15 cellular contexts compared by ENCODE assay signal in the genomic region with DNA sequence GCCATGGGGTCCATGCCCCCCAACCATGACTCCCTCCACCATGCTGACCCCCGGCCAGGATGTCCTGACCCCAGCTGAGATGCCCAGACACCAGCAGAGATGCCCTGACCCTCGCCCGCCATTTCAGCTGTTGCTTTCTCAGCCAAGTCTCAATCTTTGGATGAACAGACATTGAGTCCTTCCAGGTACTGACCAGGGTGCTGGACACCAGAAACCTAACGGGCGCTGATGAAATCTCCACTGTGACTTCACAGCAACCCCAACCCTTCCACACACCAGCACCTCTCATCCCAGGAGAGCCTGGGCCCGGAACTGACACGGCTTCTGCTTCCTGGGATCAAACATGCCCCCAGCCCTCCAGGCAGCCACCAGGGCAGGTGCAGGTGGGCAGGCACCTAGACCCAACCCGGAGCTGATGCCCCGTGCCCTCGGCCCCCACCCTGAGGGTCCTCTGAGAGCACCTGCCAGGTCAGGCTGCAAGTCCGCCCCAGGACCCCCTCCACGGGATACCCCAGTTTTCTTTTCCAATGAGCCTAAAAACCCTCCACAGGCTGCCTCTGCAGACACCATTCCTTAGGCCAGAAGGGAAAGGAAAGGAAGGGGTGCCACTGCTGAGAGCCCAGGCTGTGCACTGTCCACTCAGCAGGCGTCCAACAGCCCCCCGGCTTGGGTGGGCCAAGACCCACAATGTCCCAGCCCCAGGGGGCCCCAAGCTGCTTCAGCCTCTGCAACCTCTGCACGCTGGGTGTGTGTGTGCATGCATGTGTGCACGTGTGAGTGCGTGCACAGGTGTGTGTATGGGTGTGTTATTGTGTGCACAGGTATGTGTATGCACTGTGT.
"Had no signal": no experiment of that assay in that cellular context is flagged by ENCODE, and none has a peak within 500 bp of the region (broad histone marks: within the 10 kb centered on the region; RNA-seq: fewer than 3 reads in every experiment).

No MANE protein-coding gene starts in this region.

- H3K27ac Mint-ChIP-seq: activated CD4-positive, alpha-beta memory T cell treated with anti-CD3 and anti-CD28 coated beads for 36 hours; activated naive CD4-positive, alpha-beta T cell treated with anti-CD3 and anti-CD28 coated beads, Interleukin-2, amount 10 ng/mL, durations not matched to agents 7 days and 5 days; dendritic cell treated with granulocyte-macrophage colony-stimulating factor and Interleukin-4, amounts not matched to agents 40 ng/mL and 50 ng/mL, for 4 days; memory B cell; T-helper 17 cell had no signal

- H3K27ac ChIP-seq: esophagus squamous epithelium, ovary, WERI-Rb-1 had no signal

- ATAC-seq: activated T-cell treated with anti-CD3 and anti-CD28 coated beads, Interleukin-2, amount 50 U/mL, for 4 hours; sciatic nerve; T-helper 17 cell had no signal

- H3K4me3 Mint-ChIP-seq: activated CD4-positive, alpha-beta memory T cell treated with anti-CD3 and anti-CD28 coated beads for 36 hours; activated naive CD4-positive, alpha-beta T cell treated with anti-CD3 and anti-CD28 coated beads, Interleukin-2, amount 10 ng/mL, durations not matched to agents 7 days and 5 days; activated T-cell treated with anti-CD3 and anti-CD28 coated beads, Interleukin-2, amount 50 U/mL, for 4 hours; dendritic cell treated with granulocyte-macrophage colony-stimulating factor and Interleukin-4, amounts not matched to agents 40 ng/mL and 50 ng/mL, for 4 days; memory B cell; T-helper 17 cell had no signal

- H3K9me3 ChIP-seq: esophagus squamous epithelium, ovary, tibial artery had no signal

- H3K9me3 Mint-ChIP-seq: activated CD4-positive, alpha-beta memory T cell treated with anti-CD3 and anti-CD28 coated beads for 36 hours; activated naive CD4-positive, alpha-beta T cell treated with anti-CD3 and anti-CD28 coated beads, Interleukin-2, amount 10 ng/mL, durations not matched to agents 7 days and 5 days; activated T-cell treated with anti-CD3 and anti-CD28 coated beads, Interleukin-2, amount 50 U/mL, for 4 hours; dendritic cell treated with granulocyte-macrophage colony-stimulating factor and Interleukin-4, amounts not matched to agents 40 ng/mL and 50 ng/mL, for 4 days; memory B cell had no signal

- H3K36me3 Mint-ChIP-seq: activated CD4-positive, alpha-beta memory T cell treated with anti-CD3 and anti-CD28 coated beads for 36 hours; activated naive CD4-positive, alpha-beta T cell treated with anti-CD3 and anti-CD28 coated beads, Interleukin-2, amount 10 ng/mL, durations not matched to agents 7 days and 5 days had no signal

- H3K27me3 ChIP-seq: esophagus squamous epithelium, ovary, tibial artery had no signal

- DNase-seq: activated CD4-positive, alpha-beta memory T cell treated with anti-CD3 and anti-CD28 coated beads for 36 hours; activated naive CD4-positive, alpha-beta T cell treated with anti-CD3 and anti-CD28 coated beads, Interleukin-2, amount 10 ng/mL, durations not matched to agents 7 days and 5 days; activated T-cell treated with anti-CD3 and anti-CD28 coated beads, Interleukin-2, amount 50 U/mL, for 4 hours; amniotic stem cell; effector CD8-positive, alpha-beta T cell; esophagus squamous epithelium; ovary; stimulated activated CD4-positive, alpha-beta T cell treated with anti-CD3 and anti-CD28 coated beads, Interleukin-4, amount 100 ng/mL, for 4 hours; stimulated activated naive CD4-positive, alpha-beta T cell treated with Interleukin-2 at 50 U/mL for 16 hours; T-helper 17 cell; tibial artery; WERI-Rb-1 had no signal

- H3K27me3 Mint-ChIP-seq: activated CD4-positive, alpha-beta memory T cell treated with anti-CD3 and anti-CD28 coated beads for 36 hours; activated naive CD4-positive, alpha-beta T cell treated with anti-CD3 and anti-CD28 coated beads, Interleukin-2, amount 10 ng/mL, durations not matched to agents 7 days and 5 days; memory B cell; T-helper 17 cell had no signal

- H3K4me1 Mint-ChIP-seq: activated naive CD4-positive, alpha-beta T cell treated with anti-CD3 and anti-CD28 coated beads, Interleukin-2, amount 10 ng/mL, durations not matched to agents 7 days and 5 days; memory B cell; T-helper 17 cell had no signal
